Comparison of ENCODE assay signal across 25 cellular contexts in the genomic region with DNA sequence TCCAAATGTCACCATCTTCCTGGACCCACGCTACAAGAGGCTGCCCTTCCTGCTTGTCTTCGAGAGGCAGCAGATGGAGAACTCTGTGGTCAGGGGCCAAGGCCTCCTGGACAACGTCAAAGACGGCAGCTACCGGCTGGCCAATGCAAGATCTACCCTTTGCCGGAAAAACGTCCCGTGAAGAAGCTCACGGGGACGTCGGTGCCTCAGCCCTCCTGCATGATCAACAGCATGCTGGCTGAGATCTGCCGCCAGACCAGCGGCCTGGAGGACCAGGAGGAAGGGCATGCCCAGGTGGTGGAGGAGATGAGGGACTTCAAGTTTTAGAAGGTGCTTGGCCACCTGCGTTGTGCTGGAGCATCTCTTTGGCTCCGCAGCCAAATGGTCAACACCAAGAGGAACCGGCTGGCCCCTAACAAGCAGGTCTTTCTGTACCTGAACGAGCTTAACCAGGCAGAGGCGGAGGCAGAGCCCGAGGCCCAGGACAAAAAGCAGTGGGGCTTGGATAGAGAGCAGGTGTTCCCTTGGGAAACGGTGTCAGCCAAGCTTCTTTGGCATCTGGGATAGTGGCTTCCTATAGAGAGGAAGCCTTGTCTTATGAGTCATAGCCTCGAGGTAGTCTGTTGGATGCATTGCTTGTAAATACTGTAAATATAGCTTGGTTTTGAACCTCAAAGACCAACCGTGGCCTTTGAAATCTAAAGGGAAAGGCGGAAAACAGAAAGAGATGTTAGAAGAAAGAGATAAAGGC.
DNase-seq lines count a peak whose midpoint lies in the region; ATAC-seq, FAIRE-seq and TF ChIP-seq lines count a peak whose summit lies in the region.
"Had no signal": no experiment of that assay in that cellular context is flagged by ENCODE, and none has a peak within 500 bp of the region (broad histone marks: within the 10 kb centered on the region; RNA-seq: fewer than 3 reads in every experiment).

No MANE protein-coding gene starts in this region.

- dilution Hi-C loops in mammary epithelial cell (cut with HindIII; ENCODE audit: low sequenced_read_pairs), result loop anchor here (5.0 kb wide), 1 partner anchor 59 kb away; no protein-coding TSS in a partner anchor

- H3K4me3 Mint-ChIP-seq in MCF 10A (ENCODE audit: unreplicated experiment), result no peak overlapping the region
- H3K4me3 Mint-ChIP-seq: CD4-positive, CD25-positive, alpha-beta regulatory T cell had no signal

- H3K79me1 ChIP-seq in mesendoderm (ENCODE audit: low read length), result no peaks in the 10 kb centered on the region

- no peak for FAIRE-seq in bronchial epithelial cell (lab: Jason Lieb, UNC)
- no peak for FAIRE-seq in urothelium cell line (lab: Jason Lieb, UNC)
- FAIRE-seq: D721Med, GM12878, HTR-8/SVneo had no signal

- CTCF ChIA-PET in MCF 10A (lab: Yijun Ruan, JAX), result interaction anchor here (1.0 kb wide), 1 partner anchor 218 kb away, joined by 4 read pairs; no protein-coding TSS in a partner anchor
- CTCF ChIA-PET in mammary epithelial cell (lab: Charles Lee; ENCODE audit: low non-redundant PET), result no interaction called here

- H3K36me3 ChIP-seq in mammary epithelial cell (ENCODE audit: insufficient read depth, low read length), result no peaks in the 10 kb centered on the region
- H3K36me3 ChIP-seq in bronchial epithelial cell (ENCODE audit: control insufficient read depth, insufficient read depth, low read length), result no peaks in the 10 kb centered on the region
- no peaks in the 10 kb centered on the region for H3K36me3 ChIP-seq in mesendoderm (ENCODE audit: control insufficient read depth, insufficient read depth, low read length)
- no peaks in the 10 kb centered on the region for H3K36me3 ChIP-seq in H7 (replicated peaks; ENCODE audit: control insufficient read depth, insufficient read depth, low read length)
- H3K36me3 ChIP-seq in gastrocnemius medialis, result no peaks in the 10 kb centered on the region
- H3K36me3 ChIP-seq: BE2C, SJSA1 had no signal

- no peaks in the 10 kb centered on the region for H3K4me1 Mint-ChIP-seq in MCF 10A (ENCODE audit: insufficient read depth, unreplicated experiment)

- H3K9me3 ChIP-seq in mammary epithelial cell (replicated peaks; ENCODE audit: insufficient read depth, low read length) (no peaks in the 10 kb centered on the region), gastrocnemius medialis (no peaks in the 10 kb centered on the region)
- H3K9me3 ChIP-seq: BE2C, SJSA1 had no signal

- no peak overlapping the region for H3K18ac ChIP-seq in mesendoderm (ENCODE audit: low read length)

- intact Hi-C loops in MCF 10A (cut with micrococcal nuclease) (no loop called here), mammary epithelial cell (cut with micrococcal nuclease) (no loop called here), gastrocnemius medialis (cut with DNase I; ENCODE audit: low total_unique reads) (no loop called here)

- H3K4me3 ChIP-seq in mammary epithelial cell (replicated peaks in 1 of 3; ENCODE audit: insufficient read depth in 1 of 3, low read depth in 2 of 3, low read length in 3 of 3) (no peak overlapping the region), bronchial epithelial cell (ENCODE audit: low read depth, low read length) (no peak overlapping the region), mesendoderm (ENCODE audit: low read length) (no peak overlapping the region), H7 (ENCODE audit: insufficient read depth, low read depth, low read length) (no peak overlapping the region), gastrocnemius medialis (no peak overlapping the region)
- H3K4me3 ChIP-seq: GM12878, SJSA1 had no signal

- no peak overlapping the region for H2BK15ac ChIP-seq in mesendoderm (replicated peaks; ENCODE audit: low read depth)

- H4K5ac ChIP-seq in mesendoderm (ENCODE audit: low read length), result no peak overlapping the region

- H4K20me1 ChIP-seq in mammary epithelial cell (ENCODE audit: insufficient read depth, low read length), result no peaks in the 10 kb centered on the region

- POLR2A ChIA-PET in MCF 10A (lab: Yijun Ruan, JAX), result no interaction called here

- H3K27me3 ChIP-seq in mammary epithelial cell (ENCODE audit: insufficient read depth, low read length) (peaks cover 2% of the 10 kb centered on the region), bronchial epithelial cell (ENCODE audit: control insufficient read depth, insufficient read depth, low read length) (no peaks in the 10 kb centered on the region), mesendoderm (ENCODE audit: insufficient read depth, low read length, poor library complexity) (no peaks in the 10 kb centered on the region), H7 (ENCODE audit: control insufficient read depth, insufficient read depth, low read length) (no peaks in the 10 kb centered on the region), gastrocnemius medialis (no peaks in the 10 kb centered on the region)
- H3K27me3 ChIP-seq: BE2C, SJSA1 had no signal

- no peak overlapping the region for H3K4ac ChIP-seq in mesendoderm (ENCODE audit: low read depth, low read length)

- DNase-seq in MCF 10A (ENCODE audit: unreplicated experiment), result peak; percentile 13
- no peak for DNase-seq in mammary epithelial cell
- peak; percentile 14 for DNase-seq in bronchial epithelial cell (ENCODE audit: low read depth)
- DNase-seq in mesendoderm, result peak; percentile 26
- DNase-seq in urothelium cell line (ENCODE audit: low spot score), result peak; percentile 32
- DNase-seq in H7, result no peak
- DNase-seq in gastrocnemius medialis, result no peak
- no peak for DNase-seq in germinal center (ENCODE audit: low spot score)
- DNase-seq: ACHN; BE2C; CD4-positive, CD25-positive, alpha-beta regulatory T cell; GDM1; KBM-7; MM.1S; NCI-H2029; NCI-H446; NCI-H524 treated with DMSO at 0.1 percent for 48 hours; NCI-H774; Right ventricle myocardium superior; RPMI8226 had no signal

- no peak for TF ChIP-seq POLR2A in gastrocnemius medialis (IDR thresholded peaks at IDR 0.05)

- H3K4me1 ChIP-seq in mammary epithelial cell (ENCODE audit: insufficient read depth, low read length) (no peaks in the 10 kb centered on the region), mesendoderm (ENCODE audit: control insufficient read depth, low read depth, low read length) (no peaks in the 10 kb centered on the region), gastrocnemius medialis (no peaks in the 10 kb centered on the region)
- H3K4me1 ChIP-seq: BE2C had no signal

- 87% methylated on average over 17 of the region's 23 CpGs for WGBS in mammary epithelial cell (ENCODE audit: low coverage, missing lambda C conversion rate)
- WGBS in mesendoderm (ENCODE audit: extremely low coverage, insufficient coverage, low lambda C conversion rate), result no CpG with 5 or more reads among the region's 23 CpGs

- H3K9ac ChIP-seq in mammary epithelial cell (ENCODE audit: insufficient read depth, low read length) (no peak overlapping the region), mesendoderm (ENCODE audit: low read length) (no peak overlapping the region)

- ATAC-seq in gastrocnemius medialis, result no peak
- ATAC-seq: GM12878 had no signal

- H2BK120ac ChIP-seq in mesendoderm (ENCODE audit: low read depth, low read length), result no peak overlapping the region

- H3K23ac ChIP-seq in mesendoderm (ENCODE audit: low read length), result no peak overlapping the region

- no peaks in the 10 kb centered on the region for H3K36me3 Mint-ChIP-seq in MCF 10A (ENCODE audit: insufficient read depth, unreplicated experiment)
- H3K36me3 Mint-ChIP-seq: CD4-positive, CD25-positive, alpha-beta regulatory T cell had no signal

- H3K9me3 Mint-ChIP-seq in MCF 10A (ENCODE audit: unreplicated experiment), result no peaks in the 10 kb centered on the region

- no peak overlapping the region for H2AFZ ChIP-seq in mammary epithelial cell (ENCODE audit: low read depth, low read length)

- H3K56ac ChIP-seq in mesendoderm (ENCODE audit: low read length), result no peak overlapping the region

- no peak overlapping the region for H3K27ac Mint-ChIP-seq in MCF 10A (ENCODE audit: low read depth, unreplicated experiment)
- H3K27ac Mint-ChIP-seq: CD4-positive, CD25-positive, alpha-beta regulatory T cell had no signal

- H2BK5ac ChIP-seq in mesendoderm (ENCODE audit: low read length), result no peak overlapping the region

- H3K27ac ChIP-seq in mammary epithelial cell (ENCODE audit: insufficient read depth, low read depth, low read length) (no peak overlapping the region), mesendoderm (ENCODE audit: low read depth, low read length) (no peak overlapping the region), gastrocnemius medialis (no peak overlapping the region)
- H3K27ac ChIP-seq: 22Rv1, SJSA1 had no signal

- H3K27me3 Mint-ChIP-seq in MCF 10A (ENCODE audit: insufficient read depth, unreplicated experiment), result no peaks in the 10 kb centered on the region

- H4K8ac ChIP-seq in mesendoderm (ENCODE audit: low read depth, low read length), result no peak overlapping the region

- H3K4me2 ChIP-seq in mammary epithelial cell (ENCODE audit: insufficient read depth, low read depth, low read length) (no peak overlapping the region), mesendoderm (ENCODE audit: low read length) (no peak overlapping the region)

- BruUV-seq in MCF 10A (replicated peaks; lab: Mats Ljungman, UMichigan), result no TSS peak
- BruUV-seq in mammary epithelial cell (replicated peaks; lab: Mats Ljungman, UMichigan), result no TSS peak

- in situ Hi-C loops in mammary epithelial cell (cut with MboI; ENCODE audit: low sequenced_read_pairs in 2 of 2) (no loop called here), gastrocnemius medialis (cut with MboI; ENCODE audit: low sequenced_read_pairs in 4 of 4) (no loop called here)

- TF ChIP-seq CTCF in MCF 10A (IDR thresholded peaks at IDR 0.05; ENCODE audit: unreplicated experiment) (no peak), mammary epithelial cell (conservative IDR thresholded peaks at IDR 0.05 in 1 of 2, IDR thresholded peaks at IDR 0.05 in 1 of 2; ENCODE audit: extremely low read depth in 1 of 2, insufficient read depth in 1 of 2, low read depth in 1 of 2, low read length in 2 of 2) (no peak), bronchial epithelial cell (IDR thresholded peaks at IDR 0.05; ENCODE audit: insufficient read depth, low read length, severe bottlenecking) (no peak), gastrocnemius medialis (IDR thresholded peaks at IDR 0.05 in 4 of 5, conservative IDR thresholded peaks at IDR 0.05 in 1 of 5) (no peak)

- no peak overlapping the region for H2AK5ac ChIP-seq in mesendoderm (ENCODE audit: low read length)

- H3K79me2 ChIP-seq in mammary epithelial cell (ENCODE audit: insufficient read depth, low read length), result no peaks in the 10 kb centered on the region
- H3K79me2 ChIP-seq in mesendoderm (ENCODE audit: control insufficient read depth, insufficient read depth, low read length), result no peaks in the 10 kb centered on the region

Comparison
In these comparisons a context has a peak if more than half of its experiments do, and no peak if none do; other contexts are left out.
1. DNase-seq: peak in MCF 10A (single experiment), bronchial epithelial cell (single experiment), mesendoderm (single experiment) and urothelium cell line (single experiment); none in mammary epithelial cell (single experiment), H7 (single experiment), gastrocnemius medialis (0 of 2) and germinal center (single experiment).